In the genomic region with DNA sequence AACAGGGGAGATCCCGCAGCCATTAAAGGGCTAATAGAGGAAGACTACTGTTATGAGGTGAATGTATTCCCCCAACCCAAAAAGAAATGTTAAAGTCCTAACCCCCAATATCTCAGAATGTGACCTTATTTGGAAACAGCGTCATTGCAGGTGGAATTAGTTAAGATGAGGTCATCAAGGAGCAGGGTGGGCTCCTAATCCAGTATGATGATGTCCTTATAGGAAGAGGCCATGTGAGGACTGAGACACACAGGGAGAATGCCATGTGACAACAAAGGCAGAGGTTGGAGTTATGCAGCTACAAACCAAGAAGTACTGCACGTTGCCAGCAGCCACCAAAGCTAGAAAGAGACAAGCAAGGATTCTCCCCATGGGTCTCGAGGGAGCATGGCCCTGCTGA, we compare ENCODE assay signal across 28 cellular contexts. TPM values are rescaled to one million over a fixed set of nuclear protein-coding genes. Genes with fewer than 3 reads are reported as not detected.
"Had no signal": no experiment of that assay in that cellular context is flagged by ENCODE, and none has a peak within 500 bp of the region (broad histone marks: within the 10 kb centered on the region; RNA-seq: fewer than 3 reads in every experiment).

No MANE protein-coding gene starts in this region.

- H3K36me3 ChIP-seq: brain microvascular endothelial cell, colonic mucosa, WERI-Rb-1 had no signal

- H3K4me3 ChIP-seq: colonic mucosa had no signal

- H3K27ac ChIP-seq: brain microvascular endothelial cell, colonic mucosa, WERI-Rb-1 had no signal

- H3K27me3 ChIP-seq: brain microvascular endothelial cell, colonic mucosa had no signal

- H3K4me1 ChIP-seq: colonic mucosa had no signal

- DNase-seq: activated B cell treated with CpG ODN at 0.5 μM for 24 hours; activated CD4-positive, alpha-beta T cell treated with anti-CD3 and anti-CD28 coated beads for 48 hours; activated CD4-positive, alpha-beta T cell treated with anti-CD3 and anti-CD28 coated beads, Interleukin-2, amount 50 U/mL, for 1 hour; activated CD4-positive, alpha-beta T cell treated with anti-CD3 and anti-CD28 coated beads, Interleukin-2, amount 50 U/mL, for 48 hours; activated CD8-positive, alpha-beta memory T cell treated with anti-CD3 and anti-CD28 coated beads for 24 hours; activated CD8-positive, alpha-beta T cell treated with anti-CD3 and anti-CD28 coated beads for 36 hours; activated effector memory CD4-positive, alpha-beta T cell treated with Interleukin-2 at 50 U/mL for 16 hours; activated gamma-delta T cell treated with Interleukin-2 at 50 U/mL for 16 hours; activated naive CD4-positive, alpha-beta T cell treated with anti-CD3 and anti-CD28 coated beads, Interleukin-2, amount 50 U/mL, for 16 hours; activated naive CD4-positive, alpha-beta T cell treated with Interleukin-2 at 50 U/mL for 16 hours; activated T-cell treated with anti-CD3 and anti-CD28 coated beads, Interleukin-2, amount 50 U/mL, for 4 hours; amniotic stem cell; anterior cingulate cortex; brain microvascular endothelial cell; caudate nucleus; colonic mucosa; effector CD8-positive, alpha-beta T cell; foreskin fibroblast; head of caudate nucleus; T-helper 1 cell; T-helper 17 cell; T1000; WERI-Rb-1 had no signal

- H3K9me3 ChIP-seq: colonic mucosa had no signal

- ATAC-seq: activated CD4-positive, CD25-positive, alpha-beta regulatory T cell treated with anti-CD3 and anti-CD28 coated beads, Interleukin-2, amount 50 U/mL, for 24 hours; activated CD8-positive, alpha-beta T cell treated with anti-CD3 and anti-CD28 coated beads for 36 hours; activated T-cell treated with anti-CD3 and anti-CD28 coated beads, Interleukin-2, amount 50 U/mL, for 4 hours; activated T-helper 17 cell treated with anti-CD3 and anti-CD28 coated beads, Interleukin-2, amount 50 U/mL, for 72 hours; esophagus mucosa; T-helper 17 cell had no signal

RNA-seq across cellular contexts. Expression of a gene that starts 14.3 kb away (rescaled TPM):
- total RNA-seq: activated B cell treated with CpG ODN at 0.5 μM for 24 hours; activated CD8-positive, alpha-beta T cell treated with anti-CD3 and anti-CD28 coated beads for 36 hours; bronchial epithelial cell; dermis microvascular lymphatic vessel endothelial cell; T-helper 17 cell had no signal
